Comparison of ENCODE assay signal across 7 cellular contexts in genomic region chr5:139530879-139531639, GRCh38. TPM values are rescaled to one million over a fixed set of nuclear protein-coding genes. Genes with fewer than 3 reads are reported as not detected.
DNase-seq lines count a peak whose midpoint lies in the region; ATAC-seq and TF ChIP-seq lines count a peak whose summit lies in the region.
"Not testable (repeated sequence)": the region's sequence is repeated elsewhere in the genome, so short reads cannot be mapped to it uniquely, and the experiment has no call there.

No MANE protein-coding gene starts in this region.

- not testable (repeated sequence) for H4K20me1 ChIP-seq in mammary epithelial cell (ENCODE audit: insufficient read depth, low read length)

- H3K9ac ChIP-seq in mammary epithelial cell (ENCODE audit: insufficient read depth, low read length); mesenchymal stem cell (ENCODE audit: low read length); neuronal stem cell (ENCODE audit: low read depth, low read length, poor library complexity): not testable (repeated sequence)

- not testable (repeated sequence) for H2AK5ac ChIP-seq in mesenchymal stem cell (ENCODE audit: low read length, severe bottlenecking); neuronal stem cell (ENCODE audit: low read depth, low read length)

- not testable (repeated sequence) for TF ChIP-seq CTCF in GM12865 (IDR thresholded peaks at IDR 0.05; ENCODE audit: insufficient read depth, low read depth, low read length, missing control alignments); WTC11 (IDR thresholded peaks at IDR 0.05); mammary epithelial cell (conservative IDR thresholded peaks at IDR 0.05 in 1 of 2, IDR thresholded peaks at IDR 0.05 in 1 of 2; ENCODE audit: extremely low read depth in 1 of 2, insufficient read depth in 1 of 2, low read depth in 1 of 2, low read length in 2 of 2); type B pancreatic cell (conservative IDR thresholded peaks at IDR 0.05)

- H3K14ac ChIP-seq in mesenchymal stem cell (ENCODE audit: low read length in 2 of 2); neuronal stem cell (ENCODE audit: low read length): not testable (repeated sequence)

- H3K4me1 Mint-ChIP-seq in WTC11 (peaks cover 27% of the 10 kb centered on the region), type B pancreatic cell (ENCODE audit: unreplicated experiment) (peaks cover 13% of the 10 kb centered on the region)

- not testable (repeated sequence) for H2BK12ac ChIP-seq in mesenchymal stem cell (ENCODE audit: low read length in 2 of 2); neuronal stem cell (ENCODE audit: low read length)

- not testable (repeated sequence) for H2BK120ac ChIP-seq in mesenchymal stem cell (ENCODE audit: low read depth, low read length); neuronal stem cell (ENCODE audit: low read depth, low read length)

- not testable (repeated sequence) for H3K27ac ChIP-seq in mammary epithelial cell (ENCODE audit: insufficient read depth, low read depth, low read length); neuronal stem cell (replicated peaks; ENCODE audit: low read length)
- peak overlapping the region; percentile 62 for H3K27ac ChIP-seq in mesenchymal stem cell (ENCODE audit: low read length, poor library complexity, severe bottlenecking)

- H4K8ac ChIP-seq in mesenchymal stem cell (ENCODE audit: low read length); neuronal stem cell (ENCODE audit: low read depth, low read length): not testable (repeated sequence)

- BruUV-seq in mammary epithelial cell (replicated peaks; lab: Mats Ljungman, UMichigan), result not testable (repeated sequence)

- not testable (repeated sequence) for H3K4ac ChIP-seq in mesenchymal stem cell (ENCODE audit: low read depth in 1 of 2, low read length in 2 of 2); neuronal stem cell (ENCODE audit: low read length)

- H2BK5ac ChIP-seq in mesenchymal stem cell (ENCODE audit: low read depth, low read length, poor library complexity, severe bottlenecking); neuronal stem cell (ENCODE audit: low read length): not testable (repeated sequence)

- H3K79me1 ChIP-seq in mesenchymal stem cell (replicated peaks; ENCODE audit: low read length, poor library complexity, severe bottlenecking); neuronal stem cell (ENCODE audit: low read depth, low read length): not testable (repeated sequence)

- in situ Hi-C loops in mammary epithelial cell (cut with MboI; ENCODE audit: low sequenced_read_pairs in 2 of 2), result not testable (repeated sequence)

- not testable (repeated sequence) for H3K36me3 ChIP-seq in mammary epithelial cell (ENCODE audit: insufficient read depth, low read length); mesenchymal stem cell (ENCODE audit: control insufficient read depth in 1 of 2, insufficient read depth in 2 of 2, low read depth in 1 of 2, low read length in 2 of 2); neuronal stem cell (replicated peaks in 1 of 2; ENCODE audit: control insufficient read depth in 2 of 2, insufficient read depth in 2 of 2, low read length in 2 of 2)

- 52% methylated on average over 9 of the region's 9 CpGs for WGBS in mammary epithelial cell (ENCODE audit: low coverage, missing lambda C conversion rate)
- WGBS in mesenchymal stem cell, result 95% methylated on average over 7 of the region's 9 CpGs
- WGBS in neuronal stem cell (ENCODE audit: extremely low coverage in 2 of 2, insufficient read length in 2 of 2, insufficient replicate concordance in 1 of 2), 2 donors, result no CpG with 5 or more reads among the region's 9 CpGs

- POLR2A ChIA-PET in WTC11 (lab: Charles Lee), result not testable (repeated sequence)

- H3K9me3 Mint-ChIP-seq in WTC11, type B pancreatic cell: not testable (repeated sequence)

- H3K4me3 ChIP-seq in GM12865 (ENCODE audit: low read depth, low read length), result peak overlapping the region; percentile 72
- H3K4me3 ChIP-seq in mammary epithelial cell (replicated peaks in 1 of 3; ENCODE audit: insufficient read depth in 1 of 3, low read depth in 2 of 3, low read length in 3 of 3); mesenchymal stem cell (ENCODE audit: insufficient read depth in 1 of 2, low read depth in 1 of 2, low read length in 2 of 2): not testable (repeated sequence)
- H3K4me3 ChIP-seq in neuronal stem cell (ENCODE audit: low read length in 2 of 2), result peak overlapping the region in 1 of 2 donors; percentile 33

- not testable (repeated sequence) for H3K27ac Mint-ChIP-seq in WTC11, type B pancreatic cell

- not testable (repeated sequence) for H3K4me1 ChIP-seq in mammary epithelial cell (ENCODE audit: insufficient read depth, low read length); neuronal stem cell (ENCODE audit: control insufficient read depth in 2 of 2, insufficient read depth in 1 of 2, low read depth in 1 of 2, low read length in 2 of 2)
- H3K4me1 ChIP-seq in mesenchymal stem cell (ENCODE audit: control insufficient read depth, insufficient read depth, low read depth, low read length), result peaks cover 12% of the 10 kb centered on the region

- dilution Hi-C loops in mammary epithelial cell (cut with HindIII; ENCODE audit: low sequenced_read_pairs), result not testable (repeated sequence)

- not testable (repeated sequence) for H3K4me2 ChIP-seq in mammary epithelial cell (ENCODE audit: insufficient read depth, low read depth, low read length); mesenchymal stem cell (ENCODE audit: low read length, poor library complexity, severe bottlenecking); neuronal stem cell (ENCODE audit: insufficient read depth, low read length, poor library complexity, severe bottlenecking)

- not testable (repeated sequence) for H3K4me3 Mint-ChIP-seq in WTC11
- H3K4me3 Mint-ChIP-seq in type B pancreatic cell, result peak overlapping the region; percentile 10

- intact Hi-C loops in mammary epithelial cell (cut with micrococcal nuclease); cardiac septum (cut with DNase I): not testable (repeated sequence)

- H3K36me3 Mint-ChIP-seq in WTC11, type B pancreatic cell: not testable (repeated sequence)

- not testable (repeated sequence) for ATAC-seq in WTC11

- H2BK15ac ChIP-seq in mesenchymal stem cell (ENCODE audit: low read depth, poor library complexity, severe bottlenecking); neuronal stem cell (ENCODE audit: low read length): not testable (repeated sequence)

- CTCF ChIA-PET in WTC11 (lab: Charles Lee), result interaction anchor here (1.4 kb wide), 1 partner anchor 44 kb away, joined by 4 read pairs; no protein-coding TSS in a partner anchor
- CTCF ChIA-PET in mammary epithelial cell (lab: Charles Lee; ENCODE audit: low non-redundant PET), result interaction anchor here (0.6 kb wide), 1 partner anchor 18 kb away, joined by 4 read pairs; no protein-coding TSS in a partner anchor

- not testable (repeated sequence) for H4K91ac ChIP-seq in mesenchymal stem cell (ENCODE audit: low read length); neuronal stem cell (ENCODE audit: low read depth, low read length, poor library complexity)

- not testable (repeated sequence) for H3K79me2 ChIP-seq in mammary epithelial cell (ENCODE audit: insufficient read depth, low read length)

- H3K18ac ChIP-seq in mesenchymal stem cell (ENCODE audit: low read depth in 1 of 2, low read length in 2 of 2); neuronal stem cell (ENCODE audit: low read length): not testable (repeated sequence)

- H3K23ac ChIP-seq in mesenchymal stem cell (ENCODE audit: low read length in 2 of 2); neuronal stem cell (ENCODE audit: low read depth, low read length, poor library complexity): not testable (repeated sequence)

- H3K27me3 Mint-ChIP-seq in WTC11 (ENCODE audit: low read depth); type B pancreatic cell: not testable (repeated sequence)

- not testable (repeated sequence) for H3K27me3 ChIP-seq in mammary epithelial cell (ENCODE audit: insufficient read depth, low read length); mesenchymal stem cell (ENCODE audit: control insufficient read depth in 1 of 2, insufficient read depth in 1 of 2, low read length in 2 of 2); neuronal stem cell (ENCODE audit: control insufficient read depth in 3 of 3, insufficient read depth in 3 of 3, low read depth in 1 of 3, low read length in 3 of 3)

- H2AFZ ChIP-seq in mammary epithelial cell (ENCODE audit: low read depth, low read length) (peak overlapping the region; percentile 64), neuronal stem cell (ENCODE audit: low read length) (peak overlapping the region; percentile 57)
- not testable (repeated sequence) for H2AFZ ChIP-seq in mesenchymal stem cell (ENCODE audit: low read depth, low read length)

- DNase-seq in GM12865 (ENCODE audit: low read depth) (peak; percentile 60), cardiac septum (ENCODE audit: low spot score) (peak; percentile 10)
- DNase-seq in WTC11 (ENCODE audit: low spot score); mammary epithelial cell; mesenchymal stem cell; neuronal stem cell (ENCODE audit: low spot score); type B pancreatic cell (ENCODE audit: extremely low spot score, unreplicated experiment): not testable (repeated sequence)

- H3K9me3 ChIP-seq in mammary epithelial cell (replicated peaks; ENCODE audit: insufficient read depth, low read length); mesenchymal stem cell (ENCODE audit: control insufficient read depth, low read length); neuronal stem cell (replicated peaks in 1 of 2; ENCODE audit: control insufficient read depth in 2 of 2, insufficient read depth in 1 of 2, low read depth in 1 of 2, low read length in 2 of 2): not testable (repeated sequence)

RNA-seq across cellular contexts. Expression of gene UBE2D2, which starts 30.1 kb away (rescaled TPM):
- total RNA-seq in WTC11 (2021) (183 to 204 TPM (median 184 TPM) in 3 replicates), mammary epithelial cell (100 to 1,000 TPM in 1 of 2 donors, 10 to 100 TPM in 1; 47.0 to 141 TPM), cardiac septum (124 TPM), type B pancreatic cell (ENCODE audit: low replicate concordance) (140 and 153 TPM in 2 replicates)
- 40.1 TPM for polyA plus RNA-seq in mammary epithelial cell
- polyA minus RNA-seq in mammary epithelial cell, result 66.4 TPM
- 102 TPM for polyA plus RNA-seq in mesenchymal stem cell (2013, experiment 1 of 2)
- polyA plus RNA-seq in mesenchymal stem cell (2013, experiment 2 of 2), result 107 TPM
- polyA plus RNA-seq in neuronal stem cell (2013, experiment 1 of 2), result 106 TPM
- polyA plus RNA-seq in neuronal stem cell (2013, experiment 2 of 2), result 101 TPM

RNA-seq across cellular contexts. Expression of gene STING1, which starts 48.5 kb away (rescaled TPM):
- 0.37 to 1.6 TPM (median 0.64 TPM) in 3 replicates for total RNA-seq in WTC11 (2021)
- total RNA-seq in mammary epithelial cell, result 10 to 100 TPM; 10.7 to 36.6 TPM
- 35.3 TPM for polyA plus RNA-seq in mammary epithelial cell
- polyA minus RNA-seq in mammary epithelial cell, result 22.4 TPM
- 85.3 TPM for total RNA-seq in cardiac septum
- 63.5 TPM for polyA plus RNA-seq in mesenchymal stem cell (2013, experiment 1 of 2)
- polyA plus RNA-seq in mesenchymal stem cell (2013, experiment 2 of 2), result 59.7 TPM
- 0.22 TPM for polyA plus RNA-seq in neuronal stem cell (2013, experiment 1 of 2)
- polyA plus RNA-seq in neuronal stem cell (2013, experiment 2 of 2), result 0.10 TPM
- 4.1 and 7.7 TPM in 2 replicates for total RNA-seq in type B pancreatic cell (ENCODE audit: low replicate concordance)
